2 cellular contexts compared by ENCODE assay signal in the genomic region with DNA sequence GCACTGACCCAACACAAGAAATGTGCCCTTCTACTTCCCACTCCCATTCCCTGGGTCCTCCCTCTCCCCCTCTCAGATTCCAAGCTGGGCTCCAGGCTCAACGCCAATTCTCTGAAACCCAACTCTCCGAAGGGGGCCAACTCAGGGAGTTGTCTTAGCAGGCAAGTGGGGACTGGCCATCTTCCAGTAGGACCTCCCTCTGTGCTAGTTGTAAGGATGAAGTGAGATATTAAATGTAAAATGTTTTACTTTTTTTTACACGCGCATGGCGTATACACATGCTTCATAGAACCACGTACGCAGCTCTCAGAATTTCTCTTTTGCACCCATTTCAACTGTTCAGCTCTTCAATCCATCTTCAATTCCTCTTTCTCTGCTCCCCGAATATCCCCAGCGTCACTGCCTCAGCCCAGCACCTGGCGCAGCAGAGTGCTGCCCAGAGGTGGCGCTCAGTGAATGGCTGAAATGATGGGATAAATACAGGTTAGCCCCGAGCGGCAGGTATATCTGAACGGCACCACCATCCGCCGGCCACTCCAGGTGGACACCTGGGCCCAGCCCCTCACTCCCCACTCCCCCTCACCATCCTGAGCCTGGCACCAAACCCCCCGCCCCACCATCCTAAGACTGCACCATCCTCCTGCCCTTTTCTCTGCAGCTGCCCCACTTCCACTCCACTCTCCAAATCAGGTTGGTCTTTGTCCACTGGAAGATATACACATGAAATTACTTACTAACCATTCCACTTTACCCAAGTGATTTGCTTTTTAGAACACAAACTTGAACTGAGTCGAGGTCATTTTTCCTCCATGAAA.
TF ChIP-seq lines count a peak whose summit lies in the region.

No MANE protein-coding gene starts in this region.

TF ChIP-seq in WTC11, 78 proteins besides CTCF, POLR2A, EP300 and RAD21 (continued from another document):
- TF ChIP-seq, protein P1, sequence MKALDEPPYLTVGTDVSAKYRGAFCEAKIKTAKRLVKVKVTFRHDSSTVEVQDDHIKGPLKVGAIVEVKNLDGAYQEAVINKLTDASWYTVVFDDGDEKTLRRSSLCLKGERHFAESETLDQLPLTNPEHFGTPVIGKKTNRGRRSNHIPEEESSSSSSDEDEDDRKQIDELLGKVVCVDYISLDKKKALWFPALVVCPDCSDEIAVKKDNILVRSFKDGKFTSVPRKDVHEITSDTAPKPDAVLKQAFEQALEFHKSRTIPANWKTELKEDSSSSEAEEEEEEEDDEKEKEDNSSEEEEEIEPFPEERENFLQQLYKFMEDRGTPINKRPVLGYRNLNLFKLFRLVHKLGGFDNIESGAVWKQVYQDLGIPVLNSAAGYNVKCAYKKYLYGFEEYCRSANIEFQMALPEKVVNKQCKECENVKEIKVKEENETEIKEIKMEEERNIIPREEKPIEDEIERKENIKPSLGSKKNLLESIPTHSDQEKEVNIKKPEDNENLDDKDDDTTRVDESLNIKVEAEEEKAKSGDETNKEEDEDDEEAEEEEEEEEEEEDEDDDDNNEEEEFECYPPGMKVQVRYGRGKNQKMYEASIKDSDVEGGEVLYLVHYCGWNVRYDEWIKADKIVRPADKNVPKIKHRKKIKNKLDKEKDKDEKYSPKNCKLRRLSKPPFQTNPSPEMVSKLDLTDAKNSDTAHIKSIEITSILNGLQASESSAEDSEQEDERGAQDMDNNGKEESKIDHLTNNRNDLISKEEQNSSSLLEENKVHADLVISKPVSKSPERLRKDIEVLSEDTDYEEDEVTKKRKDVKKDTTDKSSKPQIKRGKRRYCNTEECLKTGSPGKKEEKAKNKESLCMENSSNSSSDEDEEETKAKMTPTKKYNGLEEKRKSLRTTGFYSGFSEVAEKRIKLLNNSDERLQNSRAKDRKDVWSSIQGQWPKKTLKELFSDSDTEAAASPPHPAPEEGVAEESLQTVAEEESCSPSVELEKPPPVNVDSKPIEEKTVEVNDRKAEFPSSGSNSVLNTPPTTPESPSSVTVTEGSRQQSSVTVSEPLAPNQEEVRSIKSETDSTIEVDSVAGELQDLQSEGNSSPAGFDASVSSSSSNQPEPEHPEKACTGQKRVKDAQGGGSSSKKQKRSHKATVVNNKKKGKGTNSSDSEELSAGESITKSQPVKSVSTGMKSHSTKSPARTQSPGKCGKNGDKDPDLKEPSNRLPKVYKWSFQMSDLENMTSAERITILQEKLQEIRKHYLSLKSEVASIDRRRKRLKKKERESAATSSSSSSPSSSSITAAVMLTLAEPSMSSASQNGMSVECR (CRISPR knock-in tag; IDR thresholded peaks at IDR 0.05; ENCODE audit: borderline replicate concordance): no peak
- TF ChIP-seq FOXP4 (CRISPR knock-in tag; IDR thresholded peaks at IDR 0.05) (no peak), NFYB (CRISPR knock-in tag; conservative IDR thresholded peaks at IDR 0.05; ENCODE audit: low read depth) (no peak), SMAD3 (CRISPR knock-in tag; IDR thresholded peaks at IDR 0.05; ENCODE audit: borderline replicate concordance) (no peak), E2F4 (CRISPR knock-in tag; IDR thresholded peaks at IDR 0.05; ENCODE audit: borderline replicate concordance, low read depth) (no peak)

TF ChIP-seq in HepG2, 621 proteins besides CTCF, POLR2A, EP300 and RAD21:
- TF ChIP-seq AFF4 (CRISPR knock-in tag; IDR thresholded peaks at IDR 0.05) (no peak), STAG1 (CRISPR knock-in tag; IDR thresholded peaks at IDR 0.05) (peak; percentile 68), KDM3A (CRISPR knock-in tag; IDR thresholded peaks at IDR 0.05; ENCODE audit: low read depth) (no peak)
